1 cellular context compared by ENCODE assay signal in genomic region chr18:57664600-57665165, GRCh38.
TF ChIP-seq lines count a peak whose summit lies in the region.

No MANE protein-coding gene starts in this region.

TF ChIP-seq in endothelial cell of umbilical vein, 7 proteins besides CTCF, POLR2A, EP300 and RAD21:
- TF ChIP-seq EZH2 (IDR thresholded peaks at IDR 0.05; ENCODE audit: borderline replicate concordance, low read depth, low read length, severe bottlenecking) (no peak), JUN (IDR thresholded peaks at IDR 0.05; ENCODE audit: borderline replicate concordance, insufficient read depth, insufficient read length, low read depth) (no peak)
- TF ChIP-seq, protein P1, sequence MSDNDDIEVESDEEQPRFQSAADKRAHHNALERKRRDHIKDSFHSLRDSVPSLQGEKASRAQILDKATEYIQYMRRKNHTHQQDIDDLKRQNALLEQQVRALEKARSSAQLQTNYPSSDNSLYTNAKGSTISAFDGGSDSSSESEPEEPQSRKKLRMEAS (IDR thresholded peaks at IDR 0.05; ENCODE audit: insufficient read depth, insufficient read length), result no peak
